Comparison of ENCODE assay signal across 9 cellular contexts in genomic region chr1:89781494-89782126, GRCh38. TPM values are rescaled to one million over a fixed set of nuclear protein-coding genes. Genes with fewer than 3 reads are reported as not detected.
DNase-seq lines count a peak whose midpoint lies in the region; ATAC-seq, FAIRE-seq and TF ChIP-seq lines count a peak whose summit lies in the region.
"Had no signal": no experiment of that assay in that cellular context is flagged by ENCODE, and none has a peak within 500 bp of the region (broad histone marks: within the 10 kb centered on the region; RNA-seq: fewer than 3 reads in every experiment).

No MANE protein-coding gene starts in this region.

- H3K4me3 ChIP-seq in Loucy (ENCODE audit: low read length, poor library complexity, severe bottlenecking), result peak overlapping the region; percentile 49
- H3K4me3 ChIP-seq in kidney (ENCODE audit: low read length in 2 of 2), result no peak overlapping the region
- no peak overlapping the region for H3K4me3 ChIP-seq in HAP-1

- H3K9me3 Mint-ChIP-seq in osteocyte (ENCODE audit: unreplicated experiment) (no peaks in the 10 kb centered on the region), HFFc6 (no peaks in the 10 kb centered on the region)
- H3K9me3 Mint-ChIP-seq: immature natural killer cell had no signal

- H3K4me1 Mint-ChIP-seq in osteocyte (ENCODE audit: unreplicated experiment) (no peaks in the 10 kb centered on the region), HFFc6 (ENCODE audit: low read depth) (peaks cover 6% of the 10 kb centered on the region; the same call in 1 of the 2 replicates)

- no peaks in the 10 kb centered on the region for H4K20me1 ChIP-seq in Loucy (ENCODE audit: insufficient read depth, low read length, poor library complexity, severe bottlenecking)

- H3K27ac ChIP-seq in kidney (ENCODE audit: low read depth in 2 of 2, low read length in 2 of 2), result no peak overlapping the region

- ATAC-seq in GM21526 (IDR thresholded peaks at IDR 0.05; ENCODE audit: low FRiP score, unreplicated experiment), result peak; percentile 62

- H3K27me3 Mint-ChIP-seq in osteocyte (ENCODE audit: unreplicated experiment), result peaks cover 26% of the 10 kb centered on the region
- H3K27me3 Mint-ChIP-seq in HFFc6 (ENCODE audit: insufficient read depth), result peaks cover 27% of the 10 kb centered on the region

- in situ Hi-C loops in HAP-1 (cut with MboI; ENCODE audit: low sequenced_read_pairs), result no loop called here

- intact Hi-C loops in kidney (cut with DNase I), result no loop called here

- no peak for FAIRE-seq in kidney (lab: Jason Lieb, UNC)

- no peaks in the 10 kb centered on the region for H3K9me2 ChIP-seq in Loucy (replicated peaks; ENCODE audit: low read depth, low read length)

- H3K4me1 ChIP-seq in Loucy (ENCODE audit: insufficient read depth, low read length, poor library complexity, severe bottlenecking) (peaks cover 30% of the 10 kb centered on the region), kidney (ENCODE audit: control insufficient read depth in 1 of 2, insufficient read depth in 1 of 2, low read depth in 1 of 2, low read length in 2 of 2) (no peaks in the 10 kb centered on the region), HAP-1 (peaks cover 4% of the 10 kb centered on the region; the same call in 1 of the 2 replicates)

- H3K4me3 Mint-ChIP-seq in osteocyte (ENCODE audit: unreplicated experiment), result no peak overlapping the region
- H3K4me3 Mint-ChIP-seq in HFFc6, result no peak overlapping the region

- H3K27me3 ChIP-seq in Loucy (ENCODE audit: insufficient read depth, low read length, poor library complexity, severe bottlenecking) (no peaks in the 10 kb centered on the region), HAP-1 (ENCODE audit: low read depth) (no peaks in the 10 kb centered on the region)

- H3K36me3 Mint-ChIP-seq in osteocyte (ENCODE audit: unreplicated experiment), result no peaks in the 10 kb centered on the region
- no peaks in the 10 kb centered on the region for H3K36me3 Mint-ChIP-seq in HFFc6 (ENCODE audit: low read depth)
- H3K36me3 Mint-ChIP-seq: immature natural killer cell had no signal

- H3K9me3 ChIP-seq in Loucy (ENCODE audit: insufficient read depth, low read depth, low read length) (no peaks in the 10 kb centered on the region), kidney (ENCODE audit: control insufficient read depth in 1 of 2, low read length in 2 of 2) (no peaks in the 10 kb centered on the region), HAP-1 (no peaks in the 10 kb centered on the region; the same call in 1 of the 2 replicates)

- H3F3A ChIP-seq in Loucy (ENCODE audit: low read depth), result no peaks in the 10 kb centered on the region

- DNase-seq in amniotic epithelial cell (ENCODE audit: low read depth) (peak; percentile 14), osteocyte (ENCODE audit: extremely low spot score, unreplicated experiment) (no peak), kidney (no peak), HFFc6 (no peak), HAP-1 (ENCODE audit: low spot score in 2 of 2) (no peak)
- peak; percentile 46 to 53 (median 50) for DNase-seq in stimulated activated naive CD4-positive, alpha-beta T cell (lab: John Stamatoyannopoulos, UW)

- H3K9ac ChIP-seq in Loucy (ENCODE audit: low read depth, low read length, poor library complexity, severe bottlenecking) (no peak overlapping the region), kidney (ENCODE audit: low read length in 2 of 2) (no peak overlapping the region)

- TF ChIP-seq CTCF in Loucy (conservative IDR thresholded peaks at IDR 0.05; ENCODE audit: low read length) (no peak), osteocyte (IDR thresholded peaks at IDR 0.05) (no peak), kidney (IDR thresholded peaks at IDR 0.05; ENCODE audit: borderline replicate concordance, extremely low read depth, insufficient read depth) (no peak), HFFc6 (IDR thresholded peaks at IDR 0.05) (no peak)

- H3K4me2 ChIP-seq in Loucy (ENCODE audit: low read depth, low read length, poor library complexity, severe bottlenecking), result peak overlapping the region; percentile 62

- H2AFZ ChIP-seq in Loucy (ENCODE audit: low read length), result peak overlapping the region; percentile 77

- no peaks in the 10 kb centered on the region for H3K36me3 ChIP-seq in Loucy (ENCODE audit: insufficient read depth, low read length)
- no peaks in the 10 kb centered on the region for H3K36me3 ChIP-seq in kidney (ENCODE audit: control insufficient read depth in 1 of 2, insufficient read depth in 2 of 2, low read length in 2 of 2)
- H3K36me3 ChIP-seq in HAP-1 (replicated peaks), result no peaks in the 10 kb centered on the region

- no peaks in the 10 kb centered on the region for H3K79me2 ChIP-seq in Loucy (ENCODE audit: insufficient read depth, low read length)

- H3K27ac Mint-ChIP-seq in osteocyte (ENCODE audit: unreplicated experiment), result no peak overlapping the region
- H3K27ac Mint-ChIP-seq in HFFc6, result no peak overlapping the region

RNA-seq across cellular contexts. Expression of gene LRRC8D, which starts 39.2 kb away (rescaled TPM):
- total RNA-seq in osteocyte, result 20.4 and 21.2 TPM in 2 replicates
- total RNA-seq in kidney, result 36.6 TPM
- 16.3 TPM for polyA plus RNA-seq in kidney (ENCODE audit: insufficient read depth, low read depth, low replicate concordance)
- 10 to 100 TPM; 33.5 to 46.7 (median 41.8) TPM for total RNA-seq in HFFc6 (2021; fragmentation: NEBNext Ultra II Directional; extraction: Animal tissue kit (Norgen Biotek cat#: 25700))

Comparison
In these comparisons a context has a peak if more than half of its experiments do, and no peak if none do; other contexts are left out.
1. DNase-seq: peak in amniotic epithelial cell (single experiment) and stimulated activated naive CD4-positive, alpha-beta T cell (6 of 6); none in osteocyte (single experiment), kidney (single experiment), HFFc6 (single experiment) and HAP-1 (0 of 2).